In the genomic region with DNA sequence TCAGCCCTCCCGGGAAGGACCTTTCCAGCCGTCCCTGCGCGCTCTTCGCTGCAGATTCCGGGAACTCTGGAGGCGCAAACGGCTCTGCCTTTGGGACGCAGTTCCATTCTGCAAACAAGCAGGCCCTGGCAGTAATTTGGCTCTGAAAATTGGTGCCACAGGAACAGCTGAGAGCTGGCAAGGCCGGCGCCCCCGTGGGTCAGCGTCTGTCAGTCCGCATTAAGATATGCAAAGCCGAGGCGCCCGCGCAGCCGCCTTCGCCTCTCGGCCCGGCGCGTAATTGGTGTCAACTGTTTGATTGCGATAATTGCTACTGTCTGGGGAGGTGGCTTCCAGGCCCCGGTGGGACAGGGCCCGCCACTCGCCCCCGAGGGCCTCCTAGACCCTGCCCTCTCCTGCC, we compare ENCODE assay signal across 14 cellular contexts.
"Had no signal": no experiment of that assay in that cellular context is flagged by ENCODE, and none has a peak within 500 bp of the region (broad histone marks: within the 10 kb centered on the region; RNA-seq: fewer than 3 reads in every experiment).

No MANE protein-coding gene starts in this region.

- H3K27ac Mint-ChIP-seq: activated naive CD4-positive, alpha-beta T cell treated with anti-CD3 and anti-CD28 coated beads for 36 hours; activated naive CD8-positive, alpha-beta T cell treated with anti-CD3 and anti-CD28 coated beads, Interleukin-2, amount 50 U/mL, for 24 hours; stimulated activated naive CD8-positive, alpha-beta T cell treated with anti-CD3 and anti-CD28 coated beads, Interleukin-15, Interleukin-2, amounts not matched to agents 100 ng/mL and 50 ng/mL, for 24 hours; type B pancreatic cell had no signal

- H3K4me1 Mint-ChIP-seq: activated naive CD8-positive, alpha-beta T cell treated with anti-CD3 and anti-CD28 coated beads, Interleukin-2, amount 50 U/mL, for 24 hours had no signal

- H3K4me3 ChIP-seq: breast epithelium, psoas muscle, right lobe of liver, suprapubic skin had no signal

- ATAC-seq: activated CD4-positive, CD25-positive, alpha-beta regulatory T cell treated with anti-CD3 and anti-CD28 coated beads, Interleukin-2, amount 50 U/mL, for 24 hours; activated naive CD8-positive, alpha-beta T cell treated with anti-CD3 and anti-CD28 coated beads, Interleukin-2, amount 50 U/mL, for 24 hours; psoas muscle; right lobe of liver had no signal

- H3K9me3 ChIP-seq: breast epithelium, right lobe of liver, suprapubic skin had no signal

- H3K4me3 Mint-ChIP-seq: activated naive CD4-positive, alpha-beta T cell treated with anti-CD3 and anti-CD28 coated beads for 36 hours; activated naive CD8-positive, alpha-beta T cell treated with anti-CD3 and anti-CD28 coated beads, Interleukin-2, amount 50 U/mL, for 24 hours; stimulated activated naive CD8-positive, alpha-beta T cell treated with anti-CD3 and anti-CD28 coated beads, Interleukin-15, Interleukin-2, amounts not matched to agents 100 ng/mL and 50 ng/mL, for 24 hours; type B pancreatic cell had no signal

- H3K27ac ChIP-seq: breast epithelium, psoas muscle, right lobe of liver, suprapubic skin had no signal

- H3K36me3 ChIP-seq: breast epithelium, right lobe of liver, suprapubic skin had no signal

- H3K9me3 Mint-ChIP-seq: activated naive CD4-positive, alpha-beta T cell treated with anti-CD3 and anti-CD28 coated beads for 36 hours; activated naive CD8-positive, alpha-beta T cell treated with anti-CD3 and anti-CD28 coated beads, Interleukin-2, amount 50 U/mL, for 24 hours; nephron; stimulated activated naive CD8-positive, alpha-beta T cell treated with anti-CD3 and anti-CD28 coated beads, Interleukin-15, Interleukin-2, amounts not matched to agents 100 ng/mL and 50 ng/mL, for 24 hours; type B pancreatic cell had no signal

- DNase-seq: activated CD4-positive, alpha-beta T cell treated with anti-CD3 and anti-CD28 coated beads, Interleukin-2, amount 50 U/mL, for 1 hour; activated CD8-positive, alpha-beta memory T cell treated with anti-CD3 and anti-CD28 coated beads for 24 hours; activated naive CD4-positive, alpha-beta T cell treated with anti-CD3 and anti-CD28 coated beads for 36 hours; activated naive CD8-positive, alpha-beta T cell treated with anti-CD3 and anti-CD28 coated beads, Interleukin-2, amount 50 U/mL, for 24 hours; aorta; dermis blood vessel endothelial cell; psoas muscle; right lobe of liver had no signal

- H3K36me3 Mint-ChIP-seq: type B pancreatic cell had no signal
